8 cellular contexts compared by ENCODE assay signal in the genomic region with DNA sequence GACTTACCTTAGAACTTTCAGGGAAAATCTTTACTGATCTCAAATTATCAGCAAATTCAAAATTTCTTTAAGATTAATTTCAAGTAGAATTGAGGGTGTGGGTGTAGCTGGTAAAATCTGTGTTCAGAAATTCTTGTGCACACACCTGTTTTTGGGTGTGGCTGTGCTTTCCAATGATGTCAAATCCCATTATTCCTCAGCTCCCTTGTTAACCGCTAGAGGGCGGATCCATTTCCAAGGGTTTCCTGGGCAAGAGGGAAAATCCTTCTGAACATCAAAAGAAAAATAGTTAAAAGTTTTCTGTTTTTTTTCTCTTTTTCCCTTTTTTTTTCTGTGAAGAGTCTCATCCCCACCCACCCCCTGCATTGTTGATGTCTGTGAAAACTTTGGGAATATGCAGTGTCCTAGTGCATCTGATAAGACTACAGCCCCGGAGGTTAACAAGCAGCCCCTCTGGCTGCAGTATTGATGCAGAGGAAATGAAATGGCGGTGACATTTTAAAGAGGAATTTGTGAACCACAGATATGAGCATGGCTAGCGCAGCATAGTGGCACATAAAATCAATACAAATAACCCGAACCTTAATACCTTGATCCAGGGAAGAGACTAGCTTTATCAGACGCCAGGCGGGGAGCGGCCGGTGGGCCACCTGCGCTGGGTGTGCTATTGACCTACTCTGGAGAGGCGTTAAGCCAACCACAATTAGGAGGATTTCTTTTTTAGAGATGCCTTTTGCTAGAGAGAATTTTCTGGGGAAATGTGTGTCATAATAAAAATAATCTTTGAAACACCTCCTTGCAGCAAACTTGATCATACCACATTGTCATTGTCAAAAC.
DNase-seq lines count a peak whose midpoint lies in the region; ATAC-seq and TF ChIP-seq lines count a peak whose summit lies in the region.

No MANE protein-coding gene starts in this region.

- CTCF ChIA-PET in RWPE1 (lab: Yijun Ruan, JAX) = interaction anchor here (0.6 to 1.7 kb wide), 22 partner anchors 9 to 748 kb away, joined by 3 to 6 read pairs (median 4); partner anchors contain the start of gene PAX1

- H3K27me3 ChIP-seq in heart right ventricle = peaks cover 0 to 90% (median 43%) of the 10 kb centered on the region in 7 donors
- H3K27me3 ChIP-seq in hepatocyte = peaks cover 23% of the 10 kb centered on the region
- no peaks in the 10 kb centered on the region for H3K27me3 ChIP-seq in upper lobe of left lung

- H3K4me1 ChIP-seq in heart right ventricle (no peaks in the 10 kb centered on the region), hepatocyte (ENCODE audit: insufficient read depth) (no peaks in the 10 kb centered on the region), upper lobe of left lung (peaks cover 7 to 14% (median 10%) of the 10 kb centered on the region in 4 donors)

- H3K27ac ChIP-seq in heart right ventricle (no peak overlapping the region), RWPE1 (no peak overlapping the region), hepatocyte (no peak overlapping the region), upper lobe of left lung (no peak overlapping the region)

- DNase-seq in heart right ventricle = no peak
- DNase-seq in Right ventricle myocardium inferior (ENCODE audit: missing footprints) = no peak
- DNase-seq in RWPE1 (ENCODE audit: low spot score) = peak; percentile 68
- peak; percentile 61 for DNase-seq in hepatocyte (ENCODE audit: low spot score)
- DNase-seq in upper lobe of left lung = peak in 1 of 2 donors; percentile 63
- DNase-seq in stimulated activated CD8-positive, alpha-beta memory T cell treated with anti-CD3 and anti-CD28 coated beads, Interleukin-4, amount 100 ng/mL, for 48 hours = no peak
- no peak for DNase-seq in stimulated activated CD4-positive, alpha-beta T cell treated with anti-CD3 and anti-CD28 coated beads, Interleukin-12 subunit alpha, Interleukin-12 subunit beta, amount 100 ng/mL, for 4 hours

- intact Hi-C loops in heart right ventricle (cut with DNase I) = loop anchor here in 2 of 10 donors (5.0 kb wide), 2 partner anchors 229 to 884 kb away; no protein-coding TSS in a partner anchor
- intact Hi-C loops in Right ventricle myocardium inferior (cut with DNase I) = no loop called here

- TF ChIP-seq EP300 in upper lobe of left lung (IDR thresholded peaks at IDR 0.05) = no peak

- H3K4me2 ChIP-seq in hepatocyte = no peak overlapping the region

- POLR2A ChIA-PET in RWPE1 (lab: Yijun Ruan, JAX; ENCODE audit: low non-redundant PET) = no interaction called here

- H3K9me3 ChIP-seq in heart right ventricle (peaks cover 0 to 2% (median 0%) of the 10 kb centered on the region in 11 donors), hepatocyte (ENCODE audit: low read depth) (no peaks in the 10 kb centered on the region), upper lobe of left lung (no peaks in the 10 kb centered on the region)

- peak in 8 of 9 donors; percentile 20 to 69 (median 56) for TF ChIP-seq CTCF in heart right ventricle (IDR thresholded peaks at IDR 0.05)
- TF ChIP-seq CTCF in RWPE1 (conservative IDR thresholded peaks at IDR 0.05; ENCODE audit: low read depth) = peak; percentile 87
- TF ChIP-seq CTCF in hepatocyte (IDR thresholded peaks at IDR 0.05; ENCODE audit: poor library complexity) = peak; percentile 67
- TF ChIP-seq CTCF in upper lobe of left lung (IDR thresholded peaks at IDR 0.05) = peak in 5 of 6 experiments; percentile 44 to 55 (median 50)

- no peaks in the 10 kb centered on the region for H3K79me2 ChIP-seq in hepatocyte

- H3K4me3 ChIP-seq in heart right ventricle = no peak overlapping the region
- no peak overlapping the region for H3K4me3 ChIP-seq in hepatocyte
- no peak overlapping the region for H3K4me3 ChIP-seq in upper lobe of left lung

- H3K36me3 ChIP-seq in heart right ventricle (no peaks in the 10 kb centered on the region), hepatocyte (replicated peaks; ENCODE audit: insufficient read depth, low read depth) (no peaks in the 10 kb centered on the region), upper lobe of left lung (no peaks in the 10 kb centered on the region)

- no peak for TF ChIP-seq POLR2A in upper lobe of left lung (IDR thresholded peaks at IDR 0.05)

- ATAC-seq in heart right ventricle (no peak), Right ventricle myocardium inferior (no peak), upper lobe of left lung (ENCODE audit: low FRiP score in 2 of 2) (no peak), HG03469 (IDR thresholded peaks at IDR 0.05; ENCODE audit: unreplicated experiment) (no peak)

- no peaks in the 10 kb centered on the region for H4K20me1 ChIP-seq in hepatocyte (ENCODE audit: insufficient read depth, poor library complexity, severe bottlenecking)

- no peaks in the 10 kb centered on the region for H3K9me2 ChIP-seq in hepatocyte (replicated peaks; ENCODE audit: insufficient read depth)

- 67 to 69% methylated on average over 12 of the region's 12 CpGs for WGBS in heart right ventricle, 2 donors
- WGBS in hepatocyte (ENCODE audit: low lambda C conversion rate, missing lambda C conversion rate) = 51% methylated on average over 12 of the region's 12 CpGs
- WGBS in upper lobe of left lung, 2 donors = 78 to 79% methylated on average over 12 of the region's 12 CpGs

- H2AFZ ChIP-seq in hepatocyte = no peak overlapping the region

Comparison
In these comparisons a context has a peak if more than half of its experiments do, and no peak if none do; other contexts are left out.
1. DNase-seq: peak in RWPE1 (single experiment) and hepatocyte (single experiment); none in heart right ventricle (0 of 2), Right ventricle myocardium inferior (single experiment), stimulated activated CD8-positive, alpha-beta memory T cell treated with anti-CD3 and anti-CD28 coated beads, Interleukin-4, amount 100 ng/mL, for 48 hours (single experiment) and stimulated activated CD4-positive, alpha-beta T cell treated with anti-CD3 and anti-CD28 coated beads, Interleukin-12 subunit alpha, Interleukin-12 subunit beta, amount 100 ng/mL, for 4 hours (single experiment).
2. Peak in every context shown above with its lines, with median percentiles within 50 percentile points of each other: CTCF ChIP-seq.